Comparison of ENCODE assay signal across 8 cellular contexts in genomic region chr1:45687014-45687752, GRCh38. TPM values are rescaled to one million over a fixed set of nuclear protein-coding genes. Genes with fewer than 3 reads are reported as not detected.
DNase-seq lines count a peak whose midpoint lies in the region; ATAC-seq and TF ChIP-seq lines count a peak whose summit lies in the region.

No MANE protein-coding gene starts in this region.

- H3K4ac ChIP-seq in mesendoderm (ENCODE audit: low read depth, low read length), result peak overlapping the region; percentile 88

- peak overlapping the region; percentile 45 for H3K4me2 ChIP-seq in mesendoderm (ENCODE audit: low read length)

- H2AK5ac ChIP-seq in mesendoderm (ENCODE audit: low read length), result no peak overlapping the region

- H3K27me3 Mint-ChIP-seq in Calu3 (ENCODE audit: unreplicated experiment) (no peaks in the 10 kb centered on the region), endodermal cell (ENCODE audit: insufficient read depth) (no peaks in the 10 kb centered on the region)

- H3K9me3 Mint-ChIP-seq in Calu3 (ENCODE audit: low read depth, unreplicated experiment) (no peaks in the 10 kb centered on the region), endodermal cell (no peaks in the 10 kb centered on the region)

- H3K27ac Mint-ChIP-seq in Calu3 (ENCODE audit: unreplicated experiment), result peak overlapping the region; percentile 80
- H3K27ac Mint-ChIP-seq in endodermal cell, result peak overlapping the region; percentile 99

- H2BK15ac ChIP-seq in mesendoderm (replicated peaks; ENCODE audit: low read depth), result no peak overlapping the region

- peak overlapping the region; percentile 86 for H3K56ac ChIP-seq in mesendoderm (ENCODE audit: low read length)

- intact Hi-C loops in Calu3 (cut with micrococcal nuclease; ENCODE audit: unreplicated experiment), result loop anchor here (5.0 to 10.0 kb wide), 2 partner anchors 175 to 1638 kb away; no protein-coding TSS in a partner anchor

- H4K8ac ChIP-seq in mesendoderm (ENCODE audit: low read depth, low read length), result peak overlapping the region; percentile 58

- H3K4me1 ChIP-seq in HUES48 (ENCODE audit: control insufficient read depth, insufficient read depth, low read length) (peaks cover 13% of the 10 kb centered on the region), NT2/D1 (ENCODE audit: insufficient read depth, insufficient read length) (no peaks in the 10 kb centered on the region), endodermal cell (ENCODE audit: control insufficient read depth, insufficient read depth, low read length) (peaks cover 3% of the 10 kb centered on the region), mesendoderm (ENCODE audit: control insufficient read depth, low read depth, low read length) (peaks cover 5% of the 10 kb centered on the region)

- TF ChIP-seq CTCF in Calu3 (IDR thresholded peaks at IDR 0.05; ENCODE audit: unreplicated experiment), result no peak
- TF ChIP-seq CTCF in endodermal cell (conservative IDR thresholded peaks at IDR 0.05), result no peak

- H3K27me3 ChIP-seq in HUES48 (ENCODE audit: control insufficient read depth, insufficient read depth, low read length) (no peaks in the 10 kb centered on the region), NT2/D1 (ENCODE audit: insufficient read depth, insufficient read length) (no peaks in the 10 kb centered on the region), endodermal cell (ENCODE audit: control insufficient read depth, insufficient read depth, low read length, poor library complexity, severe bottlenecking) (no peaks in the 10 kb centered on the region), mesendoderm (ENCODE audit: insufficient read depth, low read length, poor library complexity) (no peaks in the 10 kb centered on the region)

- peaks cover 52% of the 10 kb centered on the region for H3K79me2 ChIP-seq in mesendoderm (ENCODE audit: control insufficient read depth, insufficient read depth, low read length)

- H3K9ac ChIP-seq in HUES48 (ENCODE audit: low read depth, low read length), result peak overlapping the region; percentile 100
- H3K9ac ChIP-seq in NT2/D1 (ENCODE audit: insufficient read length, low read depth), result peak overlapping the region; percentile 98
- peak overlapping the region; percentile 99 for H3K9ac ChIP-seq in endodermal cell (ENCODE audit: extremely low read depth, low read length, poor library complexity, severe bottlenecking)
- peak overlapping the region; percentile 78 for H3K9ac ChIP-seq in mesendoderm (ENCODE audit: low read length)

- H3K79me1 ChIP-seq in mesendoderm (ENCODE audit: low read length), result peaks cover 4% of the 10 kb centered on the region

- H3K23ac ChIP-seq in mesendoderm (ENCODE audit: low read length), result no peak overlapping the region

- H4K5ac ChIP-seq in mesendoderm (ENCODE audit: low read length), result no peak overlapping the region

- DNase-seq in Calu3 (peak; percentile 96), NT2/D1 (ENCODE audit: low read depth, low spot score) (peak; percentile 99), endodermal cell (peak; percentile 98), mesendoderm (peak; percentile 99)
- peak; percentile 93 for DNase-seq in activated CD8-positive, alpha-beta memory T cell treated with anti-CD3 and anti-CD28 coated beads, Interleukin-2, amount 50 U/mL, for 24 hours (ENCODE audit: extremely low read depth)
- DNase-seq in stimulated activated CD8-positive, alpha-beta memory T cell treated with anti-CD3 and anti-CD28 coated beads, Interleukin-15, amount 100 ng/mL, for 1 hour (ENCODE audit: low read depth), result peak; percentile 85

- H2BK5ac ChIP-seq in mesendoderm (ENCODE audit: low read length), result no peak overlapping the region

- H3K9me3 ChIP-seq in HUES48 (ENCODE audit: control insufficient read depth, insufficient read depth, low read length) (no peaks in the 10 kb centered on the region), NT2/D1 (ENCODE audit: insufficient read depth, low read length) (no peaks in the 10 kb centered on the region), endodermal cell (ENCODE audit: control insufficient read depth, low read length) (no peaks in the 10 kb centered on the region)

- peak overlapping the region; percentile 6 for H2BK120ac ChIP-seq in mesendoderm (ENCODE audit: low read depth, low read length)

- WGBS in endodermal cell (ENCODE audit: insufficient coverage in 1 of 2, insufficient read length in 1 of 2), 2 experiments, result 2 to 5% methylated on average over 23 to 44 of the region's 44 CpGs
- WGBS in mesendoderm (ENCODE audit: extremely low coverage, insufficient coverage, low lambda C conversion rate), result no CpG with 5 or more reads among the region's 44 CpGs

- peaks cover 7% of the 10 kb centered on the region for H3K4me1 Mint-ChIP-seq in Calu3 (ENCODE audit: low read depth, unreplicated experiment)
- H3K4me1 Mint-ChIP-seq in endodermal cell, result peaks cover 24% of the 10 kb centered on the region

- H3K18ac ChIP-seq in mesendoderm (ENCODE audit: low read length), result peak overlapping the region; percentile 65

- BruUV-seq in Calu3 (replicated peaks; lab: Mats Ljungman, UMichigan), result TSS peak; percentile 73

- H3K27ac ChIP-seq in HUES48 (ENCODE audit: low read depth, low read length) (peak overlapping the region; percentile 99), endodermal cell (ENCODE audit: low read depth, low read length) (peak overlapping the region; percentile 90), mesendoderm (ENCODE audit: low read depth, low read length) (peak overlapping the region; percentile 74)

- H3K36me3 ChIP-seq in HUES48 (ENCODE audit: control insufficient read depth, insufficient read depth, low read length) (peaks cover 21% of the 10 kb centered on the region), NT2/D1 (ENCODE audit: insufficient read depth, insufficient read length, low read length) (peaks cover 31% of the 10 kb centered on the region), endodermal cell (ENCODE audit: control insufficient read depth, insufficient read depth, low read length) (peaks cover 12% of the 10 kb centered on the region), mesendoderm (ENCODE audit: control insufficient read depth, insufficient read depth, low read length) (no peaks in the 10 kb centered on the region)

- peak overlapping the region; percentile 99 for H3K4me3 ChIP-seq in HUES48 (ENCODE audit: low read depth, low read length)
- H3K4me3 ChIP-seq in NT2/D1 (ENCODE audit: insufficient read length, low read depth), result peak overlapping the region; percentile 98
- peak overlapping the region; percentile 99 for H3K4me3 ChIP-seq in endodermal cell (ENCODE audit: low read length)
- peak overlapping the region; percentile 38 for H3K4me3 ChIP-seq in mesendoderm (ENCODE audit: low read length)

- peaks cover 70% of the 10 kb centered on the region for H3K36me3 Mint-ChIP-seq in Calu3 (ENCODE audit: insufficient read depth, unreplicated experiment)
- H3K36me3 Mint-ChIP-seq in endodermal cell (ENCODE audit: low read depth), result peaks cover 18% of the 10 kb centered on the region

- CTCF ChIA-PET in Calu3 (lab: Charles Lee), result no interaction called here

- H3K4me3 Mint-ChIP-seq in Calu3 (ENCODE audit: low read depth, unreplicated experiment) (peak overlapping the region; percentile 89), endodermal cell (peak overlapping the region; percentile 93)

- peak; percentile 77 for ATAC-seq in GM21423 (IDR thresholded peaks at IDR 0.05; ENCODE audit: unreplicated experiment)

RNA-seq across cellular contexts. Expression of gene TMEM69, which starts 0.8 kb away (rescaled TPM):
- total RNA-seq in Calu3 (2022), result 29.3 and 31.7 TPM in 2 replicates
- 10 to 100 TPM; 25.1 to 28.1 TPM for total RNA-seq in endodermal cell
- 60.2 TPM for polyA plus RNA-seq in endodermal cell (2013, experiment 1 of 2)
- polyA plus RNA-seq in endodermal cell (2013, experiment 2 of 2), result 53.6 TPM
- 49.8 TPM for polyA plus RNA-seq in mesendoderm (2013, experiment 1 of 2)
- polyA plus RNA-seq in mesendoderm (2013, experiment 2 of 2), result 49.2 TPM

RNA-seq across cellular contexts. Expression of gene GPBP1L1, which starts 0.8 kb away (rescaled TPM):
- total RNA-seq in Calu3 (2022) (117 and 127 TPM in 2 replicates), endodermal cell (100 to 1,000 TPM; 117 to 124 TPM)
- 79.0 TPM for polyA plus RNA-seq in endodermal cell (2013, experiment 1 of 2)
- 76.2 TPM for polyA plus RNA-seq in endodermal cell (2013, experiment 2 of 2)
- polyA plus RNA-seq in mesendoderm (2013, experiment 1 of 2), result 52.6 TPM
- polyA plus RNA-seq in mesendoderm (2013, experiment 2 of 2), result 52.8 TPM

Comparison
In these comparisons a context has a peak if more than half of its experiments do, and no peak if none do; other contexts are left out.
1. Peak in every context shown above with its lines: DNase-seq, ATAC-seq, H3K4me3 ChIP-seq and H3K27ac ChIP-seq.
2. H3K4me3 ChIP-seq: peak in every context shown above with its lines; median percentile 99 in HUES48; 99 in endodermal cell; 98 in NT2/D1; 38 in mesendoderm.